ENCODE assay signal across 8 cellular contexts in genomic region chr9:81690251-81690851, GRCh38. TPM values are rescaled to one million over a fixed set of nuclear protein-coding genes. Genes with fewer than 3 reads are reported as not detected.
DNase-seq lines count a peak whose midpoint lies in the region; ATAC-seq and TF ChIP-seq lines count a peak whose summit lies in the region.

No MANE protein-coding gene starts in this region.

- no peak for TF ChIP-seq EP300 in suprapubic skin (IDR thresholded peaks at IDR 0.05)

- H3K27me3 ChIP-seq in MG63 (no peaks in the 10 kb centered on the region), suprapubic skin (no peaks in the 10 kb centered on the region)

- WGBS in suprapubic skin: 15% methylated on average over 23 of the region's 23 CpGs

- ATAC-seq in left lobe of liver: no peak
- ATAC-seq in GM19467 (IDR thresholded peaks at IDR 0.05; ENCODE audit: unreplicated experiment): no peak
- no peak for ATAC-seq in GM21360 (IDR thresholded peaks at IDR 0.05; ENCODE audit: unreplicated experiment)

- peak overlapping the region; percentile 96 for H3K27ac ChIP-seq in suprapubic skin

- peaks cover 31% of the 10 kb centered on the region for H3K4me1 ChIP-seq in suprapubic skin

- no peak for TF ChIP-seq POLR2A in suprapubic skin (IDR thresholded peaks at IDR 0.05)

- H3K9me3 ChIP-seq in MG63 (no peaks in the 10 kb centered on the region), suprapubic skin (no peaks in the 10 kb centered on the region)

- H3K4me3 ChIP-seq in MG63 (peak overlapping the region; percentile 60), suprapubic skin (peak overlapping the region; percentile 66)

- H3K36me3 ChIP-seq in MG63 (no peaks in the 10 kb centered on the region), suprapubic skin (no peaks in the 10 kb centered on the region)

- TF ChIP-seq CTCF in suprapubic skin (IDR thresholded peaks at IDR 0.05): no peak

- DNase-seq in Caki2 (ENCODE audit: low read depth) (peak; percentile 45), MG63 (no peak), T47D (ENCODE audit: low read depth in 1 of 2, low spot score in 1 of 2) (peak; percentile 58 to 91), left lobe of liver (ENCODE audit: low spot score) (peak; percentile 53), suprapubic skin (ENCODE audit: low spot score in 2 of 2) (peak; percentile 81 to 85), NOMO-1 treated with DMSO at 0.1 percent for 48 hours (lab: John Stamatoyannopoulos, UW; ENCODE audit: unreplicated experiment) (no peak)

- in situ Hi-C loops in Caki2 (cut with HindIII; ENCODE audit: low pct_unique_long_range_greater_than_20kb, low sequenced_read_pairs): no loop called here
- in situ Hi-C loops in T47D (cut with HindIII; ENCODE audit: low pct_unique_long_range_greater_than_20kb, low sequenced_read_pairs): no loop called here

RNA-seq across cellular contexts. Expression of gene TLE1, which starts 1.0 kb away (rescaled TPM):
- 40.6 and 67.8 TPM in 2 replicates for total RNA-seq in Caki2 (2014; rRNA removed; shearing (Covaris generic); ENCODE audit: low replicate concordance)
- 4.3 and 6.1 TPM in 2 replicates for total RNA-seq in MG63 (2014; rRNA removed; shearing (Covaris generic); ENCODE audit: low replicate concordance)
- total RNA-seq in left lobe of liver: 36.6 TPM
- total RNA-seq in suprapubic skin: 10 to 100 TPM; 34.8 to 73.5 (median 47.5) TPM

Comparison
In these comparisons a context has a peak if more than half of its experiments do, and no peak if none do; other contexts are left out.
1. DNase-seq: peak in Caki2 (single experiment), T47D (2 of 2), left lobe of liver (single experiment) and suprapubic skin (2 of 2); none in MG63 (single experiment) and NOMO-1 treated with DMSO at 0.1 percent for 48 hours (single experiment).